ENCODE assay signal across 11 cellular contexts in the genomic region with DNA sequence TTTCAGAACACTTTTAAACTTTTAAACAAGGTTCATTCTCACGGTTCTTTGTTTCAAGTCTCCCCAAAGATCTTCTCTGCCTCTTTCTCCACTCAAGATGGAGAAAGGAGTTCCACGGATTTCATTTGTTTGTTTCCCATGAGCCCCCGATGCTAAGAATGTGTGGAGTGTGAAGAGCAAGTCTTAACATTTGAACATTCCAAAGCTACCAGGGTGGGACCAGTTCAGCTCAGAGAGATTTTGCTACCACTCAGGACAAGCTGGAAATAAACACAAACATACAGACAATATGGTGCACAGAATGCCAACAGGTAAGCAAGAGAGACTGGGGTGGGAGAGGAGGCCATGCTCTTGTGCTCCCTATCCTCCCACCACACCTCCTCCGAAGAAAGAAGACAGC. TPM values are rescaled to one million over a fixed set of nuclear protein-coding genes. Genes with fewer than 3 reads are reported as not detected.
A peak's percentile ranks its signal among the peaks of the same experiment; 100 is the strongest.
DNase-seq lines count a peak whose midpoint lies in the region; ATAC-seq, FAIRE-seq and TF ChIP-seq lines count a peak whose summit lies in the region.
"Had no signal": no experiment of that assay in that cellular context is flagged by ENCODE, and none has a peak within 500 bp of the region (broad histone marks: within the 10 kb centered on the region; RNA-seq: fewer than 3 reads in every experiment).

No MANE protein-coding gene starts in this region.

- TF ChIP-seq POLR2A in upper lobe of left lung (IDR thresholded peaks at IDR 0.05), result no peak

- H3K36me3 Mint-ChIP-seq in HFFc6 (ENCODE audit: low read depth) (peaks cover 20% of the 10 kb centered on the region), astrocyte (ENCODE audit: low read depth, unreplicated experiment) (peaks cover 5% of the 10 kb centered on the region)
- H3K36me3 Mint-ChIP-seq: CD4-positive, CD25-positive, alpha-beta regulatory T cell had no signal

- DNase-seq in HFFc6, result no peak
- DNase-seq in astrocyte (ENCODE audit: low read depth), result no peak
- no peak for DNase-seq in mesenchymal stem cell
- DNase-seq in upper lobe of left lung, result no peak
- DNase-seq in SHP77 treated with DMSO at 0.1 percent for 48 hours (lab: John Stamatoyannopoulos, UW), result no peak
- DNase-seq in DMS53 (lab: John Stamatoyannopoulos, UW), result no peak
- DNase-seq in stimulated activated naive CD8-positive, alpha-beta T cell treated with anti-CD3 and anti-CD28 coated beads, Interleukin-15, Interleukin-2, amounts not matched to agents 100 U/mL and 50 U/mL, for 24 hours, result no peak
- DNase-seq: ACHN; CD4-positive, CD25-positive, alpha-beta regulatory T cell; HCEC 1CT had no signal

- H3K14ac ChIP-seq in mesenchymal stem cell (ENCODE audit: low read length in 2 of 2), result peak overlapping the region in 1 of 2 experiments; percentile 44

- no peak overlapping the region for H3K23ac ChIP-seq in mesenchymal stem cell (ENCODE audit: low read length in 2 of 2)

- H3K27me3 ChIP-seq in astrocyte (ENCODE audit: insufficient read depth, low read length) (no peaks in the 10 kb centered on the region), mesenchymal stem cell (ENCODE audit: control insufficient read depth in 1 of 2, insufficient read depth in 1 of 2, low read length in 2 of 2) (no peaks in the 10 kb centered on the region), upper lobe of left lung (no peaks in the 10 kb centered on the region)
- H3K27me3 ChIP-seq: BLaER1 treated with 17β-estradiol and CSF1 and Interleukin-3, amounts not matched to agents 10 nM and 100 nM had no signal

- H3K4me3 ChIP-seq in astrocyte (ENCODE audit: insufficient read depth, low read depth, low read length) (no peak overlapping the region), mesenchymal stem cell (ENCODE audit: insufficient read depth in 1 of 2, low read depth in 1 of 2, low read length in 2 of 2) (no peak overlapping the region), upper lobe of left lung (no peak overlapping the region)
- H3K4me3 ChIP-seq: BLaER1 treated with 17β-estradiol and CSF1 and Interleukin-3, amounts not matched to agents 10 nM and 100 nM had no signal

- H3K27ac Mint-ChIP-seq in HFFc6, result peak overlapping the region; percentile 28; the same call in 1 of the 2 replicates
- peak overlapping the region; percentile 41 for H3K27ac Mint-ChIP-seq in astrocyte (ENCODE audit: unreplicated experiment)
- H3K27ac Mint-ChIP-seq: CD4-positive, CD25-positive, alpha-beta regulatory T cell had no signal

- peaks cover 48% of the 10 kb centered on the region for H4K20me1 ChIP-seq in astrocyte (ENCODE audit: insufficient read depth, low read length)

- H3K4me2 ChIP-seq in astrocyte (ENCODE audit: low read length) (no peak overlapping the region), mesenchymal stem cell (ENCODE audit: low read length, poor library complexity, severe bottlenecking) (no peak overlapping the region)

- 100% methylated on average over 2 of the region's 4 CpGs for WGBS in mesenchymal stem cell
- WGBS in upper lobe of left lung, 2 donors, result 76 to 79% methylated on average over 4 of the region's 4 CpGs

- TF ChIP-seq EP300 in upper lobe of left lung (IDR thresholded peaks at IDR 0.05), result no peak

- no peak overlapping the region for H3K4me3 Mint-ChIP-seq in HFFc6
- H3K4me3 Mint-ChIP-seq in astrocyte (ENCODE audit: unreplicated experiment), result no peak overlapping the region
- H3K4me3 Mint-ChIP-seq: CD4-positive, CD25-positive, alpha-beta regulatory T cell had no signal

- peak overlapping the region; percentile 1 for H4K8ac ChIP-seq in mesenchymal stem cell (ENCODE audit: low read length)

- no peaks in the 10 kb centered on the region for H3K27me3 Mint-ChIP-seq in HFFc6 (ENCODE audit: insufficient read depth)
- H3K27me3 Mint-ChIP-seq in astrocyte (ENCODE audit: low read depth, unreplicated experiment), result no peaks in the 10 kb centered on the region
- H3K27me3 Mint-ChIP-seq: CD4-positive, CD25-positive, alpha-beta regulatory T cell had no signal

- no peak overlapping the region for H2BK15ac ChIP-seq in mesenchymal stem cell (ENCODE audit: low read depth, poor library complexity, severe bottlenecking)

- H3K9me3 Mint-ChIP-seq in HFFc6 (no peaks in the 10 kb centered on the region), astrocyte (ENCODE audit: unreplicated experiment) (no peaks in the 10 kb centered on the region)
- H3K9me3 Mint-ChIP-seq: CD4-positive, CD25-positive, alpha-beta regulatory T cell had no signal

- H3K4me1 ChIP-seq in astrocyte (ENCODE audit: insufficient read depth, low read length) (peaks cover 35% of the 10 kb centered on the region), mesenchymal stem cell (ENCODE audit: control insufficient read depth, insufficient read depth, low read depth, low read length) (peaks cover 16% of the 10 kb centered on the region), upper lobe of left lung (peaks cover 23 to 57% (median 46%) of the 10 kb centered on the region in 4 donors)

- ATAC-seq in upper lobe of left lung (ENCODE audit: low FRiP score in 2 of 2), result no peak
- ATAC-seq in stimulated activated naive CD8-positive, alpha-beta T cell treated with anti-CD3 and anti-CD28 coated beads, Interleukin-15, Interleukin-2, amounts not matched to agents 100 U/mL and 50 U/mL, for 24 hours, result no peak

- no peak for TF ChIP-seq CTCF in HFFc6 (IDR thresholded peaks at IDR 0.05)
- TF ChIP-seq CTCF in astrocyte (IDR thresholded peaks at IDR 0.05; ENCODE audit: insufficient read depth, low read depth, low read length), result no peak
- no peak for TF ChIP-seq CTCF in upper lobe of left lung (IDR thresholded peaks at IDR 0.05)

- H2BK120ac ChIP-seq in mesenchymal stem cell (ENCODE audit: low read depth, low read length), result no peak overlapping the region

- H3K18ac ChIP-seq in mesenchymal stem cell (ENCODE audit: low read depth in 1 of 2, low read length in 2 of 2), result no peak overlapping the region

- H3K4ac ChIP-seq in mesenchymal stem cell (ENCODE audit: low read depth in 1 of 2, low read length in 2 of 2), result no peak overlapping the region

- H3K4me1 Mint-ChIP-seq in HFFc6 (ENCODE audit: low read depth) (peaks cover 96% of the 10 kb centered on the region), astrocyte (ENCODE audit: low read depth, unreplicated experiment) (peaks cover 81% of the 10 kb centered on the region)

- FAIRE-seq in astrocyte (lab: Jason Lieb, UNC), result no peak

- no peak overlapping the region for H2AK5ac ChIP-seq in mesenchymal stem cell (ENCODE audit: low read length, severe bottlenecking)

- H3K9ac ChIP-seq in astrocyte (ENCODE audit: low read length) (no peak overlapping the region), mesenchymal stem cell (ENCODE audit: low read length) (no peak overlapping the region)
- H3K9ac ChIP-seq: BLaER1 treated with 17β-estradiol and CSF1 and Interleukin-3, amounts not matched to agents 10 nM and 100 nM had no signal

- no peak overlapping the region for H4K91ac ChIP-seq in mesenchymal stem cell (ENCODE audit: low read length)

- H3K36me3 ChIP-seq in astrocyte (ENCODE audit: insufficient read depth, low read length) (no peaks in the 10 kb centered on the region), mesenchymal stem cell (ENCODE audit: control insufficient read depth in 1 of 2, insufficient read depth in 2 of 2, low read depth in 1 of 2, low read length in 2 of 2) (peaks cover 4 to 26% of the 10 kb centered on the region in 2 experiments), upper lobe of left lung (no peaks in the 10 kb centered on the region)

- H2BK12ac ChIP-seq in mesenchymal stem cell (ENCODE audit: low read length in 2 of 2), result peak overlapping the region in 1 of 2 experiments; percentile 40

- H3K27ac ChIP-seq in astrocyte (ENCODE audit: low read depth, low read length), result no peak overlapping the region
- H3K27ac ChIP-seq in mesenchymal stem cell (ENCODE audit: low read length, poor library complexity, severe bottlenecking), result no peak overlapping the region
- peak overlapping the region in 3 of 4 donors; percentile 24 to 63 (median 57) for H3K27ac ChIP-seq in upper lobe of left lung
- H3K27ac ChIP-seq: BLaER1 treated with 17β-estradiol and CSF1 and Interleukin-3, amounts not matched to agents 10 nM and 100 nM had no signal

- no peaks in the 10 kb centered on the region for H3K9me3 ChIP-seq in astrocyte (ENCODE audit: insufficient read depth, low read depth, low read length)
- no peaks in the 10 kb centered on the region for H3K9me3 ChIP-seq in mesenchymal stem cell (ENCODE audit: control insufficient read depth, low read length)
- H3K9me3 ChIP-seq in upper lobe of left lung, result no peaks in the 10 kb centered on the region
- H3K9me3 ChIP-seq: BLaER1 treated with 17β-estradiol and CSF1 and Interleukin-3, amounts not matched to agents 10 nM and 100 nM had no signal

- no peak overlapping the region for H2BK5ac ChIP-seq in mesenchymal stem cell (ENCODE audit: low read depth, low read length, poor library complexity, severe bottlenecking)

- H2AFZ ChIP-seq in astrocyte (ENCODE audit: low read depth, low read length) (no peak overlapping the region), mesenchymal stem cell (ENCODE audit: low read depth, low read length) (no peak overlapping the region)

- H3K79me2 ChIP-seq in astrocyte (ENCODE audit: insufficient read depth, low read length), result peaks cover 85% of the 10 kb centered on the region

- H3K79me1 ChIP-seq in mesenchymal stem cell (replicated peaks; ENCODE audit: low read length, poor library complexity, severe bottlenecking), result peaks cover 31% of the 10 kb centered on the region

RNA-seq across cellular contexts. Expression of a gene that starts 56.7 kb away (rescaled TPM):
- 10 to 100 TPM; 28.7 to 38.5 (median 33.3) TPM for total RNA-seq in HFFc6 (2021; fragmentation: NEBNext Ultra II Directional; extraction: Animal tissue kit (Norgen Biotek cat#: 25700))
- total RNA-seq in astrocyte, result 47.3 and 55.2 TPM in 2 replicates
- 47.3 TPM for polyA plus RNA-seq in mesenchymal stem cell (2013, experiment 1 of 2)
- polyA plus RNA-seq in mesenchymal stem cell (2013, experiment 2 of 2), result 45.9 TPM
- total RNA-seq in upper lobe of left lung, result 10 to 100 TPM; 15.7 to 53.0 (median 38.1) TPM

Comparison
In these comparisons a context has a peak if more than half of its experiments do, and no peak if none do; other contexts are left out.
1. H3K27ac ChIP-seq: peak in upper lobe of left lung (3 of 4); none in astrocyte (single experiment) and mesenchymal stem cell (single experiment).